Comparison of ENCODE assay signal across 8 cellular contexts in the genomic region with DNA sequence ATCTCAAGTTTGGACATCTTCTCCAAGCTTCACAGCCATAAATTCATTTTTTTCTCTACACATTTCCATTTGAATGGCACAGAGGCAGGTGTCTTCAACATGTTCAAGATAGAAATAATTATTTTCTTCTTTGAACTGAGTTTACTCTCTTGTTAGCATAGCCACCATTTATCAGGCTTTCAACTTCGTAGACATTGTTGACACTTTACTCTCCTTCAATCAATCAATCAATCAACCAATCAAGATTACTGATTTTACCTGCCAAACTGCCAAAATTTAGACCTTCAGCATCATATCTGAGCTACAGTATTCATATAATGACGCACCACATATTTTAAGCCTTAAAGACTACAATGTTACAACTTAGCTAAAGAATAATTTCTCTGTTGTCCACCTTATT.
"Had no signal": no experiment of that assay in that cellular context is flagged by ENCODE, and none has a peak within 500 bp of the region (broad histone marks: within the 10 kb centered on the region; RNA-seq: fewer than 3 reads in every experiment).

No MANE protein-coding gene starts in this region.

- H3K9ac ChIP-seq: GM23248 had no signal

- H3K4me1 Mint-ChIP-seq: GM23338, H9 had no signal

- H3K4me2 ChIP-seq: GM23338 had no signal

- DNase-seq: GM23248, GOT3, H7, H9, HCEC 1CT, HFFc6 had no signal

- H3K9me3 ChIP-seq: HAP-1 had no signal

- H3K36me3 ChIP-seq: HAP-1 had no signal

- H2AFZ ChIP-seq: GM23248 had no signal

- H3K27ac ChIP-seq: GM23248 had no signal

- H3K27ac Mint-ChIP-seq: GM23338, H9, HFFc6 had no signal

- H3K4me3 Mint-ChIP-seq: GM23338, H9, HFFc6 had no signal

- H3K4me3 ChIP-seq: GM23248, GM23338, HAP-1 had no signal
